ENCODE assay signal across 9 cellular contexts in genomic region chr2:151051584-151052220, GRCh38.
A peak's percentile ranks its signal among the peaks of the same experiment; 100 is the strongest.
DNase-seq lines count a peak whose midpoint lies in the region; ATAC-seq, FAIRE-seq and TF ChIP-seq lines count a peak whose summit lies in the region.
"Had no signal": no experiment of that assay in that cellular context is flagged by ENCODE, and none has a peak within 500 bp of the region (broad histone marks: within the 10 kb centered on the region; RNA-seq: fewer than 3 reads in every experiment).

No MANE protein-coding gene starts in this region.

- H3K36me3 Mint-ChIP-seq in naive thymus-derived CD4-positive, alpha-beta T cell: no peaks in the 10 kb centered on the region

- DNase-seq in AG08396 (ENCODE audit: low spot score) (peak; percentile 38), GM12865 (ENCODE audit: low read depth) (peak; percentile 47), HCEC 1CT (peak; percentile 82), Kasumi-1 (lab: John Stamatoyannopoulos, UW) (peak; percentile 83 to 92), SK-N-SH (peak; percentile 37), endothelial cell of umbilical vein (ENCODE audit: low read depth, low spot score) (peak; percentile 69), GDM1 (lab: John Stamatoyannopoulos, UW) (no peak)
- DNase-seq in naive thymus-derived CD4-positive, alpha-beta T cell: peak in 6 of 9 donors; percentile 1 to 47 (median 29)

- H3K4me1 Mint-ChIP-seq in naive thymus-derived CD4-positive, alpha-beta T cell: peaks cover 0 to 5% (median 0%) of the 10 kb centered on the region in 7 donors

- H3K36me3 ChIP-seq in SK-N-SH (replicated peaks in 1 of 2; ENCODE audit: control insufficient read depth in 1 of 2, insufficient read depth in 2 of 2, low read length in 1 of 2): no peaks in the 10 kb centered on the region
- no peaks in the 10 kb centered on the region for H3K36me3 ChIP-seq in endothelial cell of umbilical vein (ENCODE audit: control insufficient read depth in 2 of 2, extremely low read depth in 1 of 2, insufficient read depth in 2 of 2, low read length in 2 of 2)
- H3K36me3 ChIP-seq in naive thymus-derived CD4-positive, alpha-beta T cell (ENCODE audit: control insufficient read depth in 2 of 3, insufficient read depth in 3 of 3, low read length in 3 of 3): no peaks in the 10 kb centered on the region
- H3K36me3 ChIP-seq: neutrophil had no signal

- no peak overlapping the region for H3K4me2 ChIP-seq in SK-N-SH
- no peak overlapping the region for H3K4me2 ChIP-seq in endothelial cell of umbilical vein (ENCODE audit: insufficient read depth, low read length)

- H3K27ac ChIP-seq in SK-N-SH (ENCODE audit: low read depth in 2 of 2, low read length in 1 of 2): peak overlapping the region; percentile 43 to 60; a peak in 3 of 4 replicates
- H3K27ac ChIP-seq in endothelial cell of umbilical vein (ENCODE audit: insufficient read depth, low read depth, low read length): no peak overlapping the region
- no peak overlapping the region for H3K27ac ChIP-seq in naive thymus-derived CD4-positive, alpha-beta T cell (ENCODE audit: low read depth, low read length)
- H3K27ac ChIP-seq: neutrophil had no signal

- FAIRE-seq in endothelial cell of umbilical vein (lab: Jason Lieb, UNC): peak; percentile 96

- H3K9ac ChIP-seq in SK-N-SH (no peak overlapping the region), endothelial cell of umbilical vein (replicated peaks; ENCODE audit: extremely low read depth, insufficient read depth, low read length) (no peak overlapping the region)

- H3K27ac Mint-ChIP-seq in naive thymus-derived CD4-positive, alpha-beta T cell: no peak overlapping the region

- TF ChIP-seq POLR2A in endothelial cell of umbilical vein (IDR thresholded peaks at IDR 0.05; ENCODE audit: low read depth, low read length): no peak

- TF ChIP-seq CTCF in GM12865 (IDR thresholded peaks at IDR 0.05; ENCODE audit: insufficient read depth, low read depth, low read length, missing control alignments) (peak; percentile 83), SK-N-SH (IDR thresholded peaks at IDR 0.05) (peak; percentile 83), endothelial cell of umbilical vein (IDR thresholded peaks at IDR 0.05; ENCODE audit: extremely low read depth in 1 of 2, insufficient read depth in 1 of 2, low read depth in 1 of 2, low read length in 2 of 2) (peak; percentile 62 to 73)

- peak in 1 of 2 experiments; percentile 13; a peak in 1 of 4 replicates for TF ChIP-seq EP300 in SK-N-SH (IDR thresholded peaks at IDR 0.05; ENCODE audit: borderline replicate concordance in 1 of 2, low read depth in 1 of 2, low read length in 1 of 2)

- H2AFZ ChIP-seq in SK-N-SH (ENCODE audit: low read depth) (no peak overlapping the region), endothelial cell of umbilical vein (ENCODE audit: low read depth, low read length) (no peak overlapping the region)

- H3K9me2 ChIP-seq in SK-N-SH: no peaks in the 10 kb centered on the region

- dilution Hi-C loops in endothelial cell of umbilical vein (cut with MboI; ENCODE audit: extremely low pct_ligation_motif_present, low sequenced_read_pairs): no loop called here

- H3K9me3 ChIP-seq in SK-N-SH (no peaks in the 10 kb centered on the region), endothelial cell of umbilical vein (replicated peaks; ENCODE audit: control insufficient read depth, insufficient read depth, low read length) (no peaks in the 10 kb centered on the region)
- no peaks in the 10 kb centered on the region for H3K9me3 ChIP-seq in naive thymus-derived CD4-positive, alpha-beta T cell (ENCODE audit: control insufficient read depth in 2 of 3, low read length in 3 of 3)
- H3K9me3 ChIP-seq: neutrophil had no signal

- ATAC-seq in naive thymus-derived CD4-positive, alpha-beta T cell: peak; percentile 64

- intact Hi-C loops in endothelial cell of umbilical vein (cut with micrococcal nuclease): loop anchor here (1.0 to 5.0 kb wide), 7 partner anchors 187 to 1454 kb away; partner anchors contain the start of gene RND3
- intact Hi-C loops in naive thymus-derived CD4-positive, alpha-beta T cell (cut with micrococcal nuclease): loop anchor here (1.0 to 2.0 kb wide), 2 partner anchors 187 to 1454 kb away; no protein-coding TSS in a partner anchor

- 48% methylated on average over 2 of the region's 2 CpGs for WGBS in SK-N-SH (ENCODE audit: low lambda C conversion rate)

- CTCF ChIA-PET in SK-N-SH (lab: Yijun Ruan, JAX): interaction anchor here (0.6 to 2.4 kb wide), 12 partner anchors 9 to 570 kb away, joined by 3 to 6 read pairs (median 4); no protein-coding TSS in a partner anchor
- CTCF ChIA-PET in endothelial cell of umbilical vein (lab: Charles Lee): interaction anchor here (0.6 to 2.5 kb wide), 51 partner anchors 9 to 1478 kb away, joined by 3 to 50 read pairs (median 5); partner anchors contain the start of gene RBM43
- CTCF ChIA-PET in naive thymus-derived CD4-positive, alpha-beta T cell (lab: Charles Lee): interaction anchor here (0.6 to 3.4 kb wide), 7 partner anchors 18 to 1456 kb away, joined by 3 to 20 read pairs (median 3); no protein-coding TSS in a partner anchor

- peaks cover 8 to 23% of the 10 kb centered on the region in 2 experiments; a peak in 3 of 4 replicates for H3K4me1 ChIP-seq in SK-N-SH (ENCODE audit: control insufficient read depth in 1 of 2, insufficient read depth in 2 of 2, low read depth in 1 of 2, low read length in 1 of 2)
- no peaks in the 10 kb centered on the region for H3K4me1 ChIP-seq in endothelial cell of umbilical vein (ENCODE audit: control insufficient read depth, extremely low read depth, insufficient read depth, low read length)
- no peaks in the 10 kb centered on the region for H3K4me1 ChIP-seq in naive thymus-derived CD4-positive, alpha-beta T cell (ENCODE audit: control insufficient read depth in 2 of 2, insufficient read depth in 2 of 2, low read length in 2 of 2)

- no peaks in the 10 kb centered on the region for H3K27me3 ChIP-seq in SK-N-SH (ENCODE audit: insufficient read depth)
- no peaks in the 10 kb centered on the region for H3K27me3 ChIP-seq in endothelial cell of umbilical vein (ENCODE audit: control insufficient read depth in 2 of 2, insufficient read depth in 2 of 2, low read length in 2 of 2)
- no peaks in the 10 kb centered on the region for H3K27me3 ChIP-seq in naive thymus-derived CD4-positive, alpha-beta T cell (ENCODE audit: control insufficient read depth in 2 of 2, insufficient read depth in 2 of 2, low read length in 2 of 2)
- H3K27me3 ChIP-seq: neutrophil had no signal

- TF ChIP-seq RAD21 in SK-N-SH (IDR thresholded peaks at IDR 0.05; ENCODE audit: low read length): peak; percentile 71

- no peak overlapping the region for H3K4me3 Mint-ChIP-seq in naive thymus-derived CD4-positive, alpha-beta T cell

- H3K9me3 Mint-ChIP-seq in naive thymus-derived CD4-positive, alpha-beta T cell: no peaks in the 10 kb centered on the region

- no peaks in the 10 kb centered on the region for H3K9me1 ChIP-seq in endothelial cell of umbilical vein (replicated peaks; ENCODE audit: control insufficient read depth, extremely low read depth, insufficient read depth, low read length)

- POLR2A ChIA-PET in SK-N-SH (lab: Yijun Ruan, JAX) (no interaction called here), endothelial cell of umbilical vein (lab: Charles Lee) (interaction anchor here (0.7 kb wide), 1 partner anchor 565 kb away, joined by 4 read pairs; no protein-coding TSS in a partner anchor)
- POLR2A ChIA-PET in naive thymus-derived CD4-positive, alpha-beta T cell (lab: Charles Lee): no interaction called here

- H4K20me1 ChIP-seq in SK-N-SH (ENCODE audit: insufficient read depth) (no peaks in the 10 kb centered on the region), endothelial cell of umbilical vein (replicated peaks; ENCODE audit: control insufficient read depth, extremely low read depth, insufficient read depth, low read length) (no peaks in the 10 kb centered on the region)

- peaks cover 0 to 11% (median 8%) of the 10 kb centered on the region in 5 donors for H3K27me3 Mint-ChIP-seq in naive thymus-derived CD4-positive, alpha-beta T cell

- BruUV-seq in endothelial cell of umbilical vein (replicated peaks; lab: Mats Ljungman, UMichigan): no TSS peak

- H3K4me3 ChIP-seq in GM12865 (ENCODE audit: low read depth, low read length) (no peak overlapping the region), SK-N-SH (ENCODE audit: low read depth in 2 of 2, low read length in 1 of 2) (no peak overlapping the region), endothelial cell of umbilical vein (replicated peaks in 1 of 3; ENCODE audit: insufficient read depth in 1 of 3, low read depth in 1 of 3, low read length in 3 of 3) (no peak overlapping the region)
- no peak overlapping the region for H3K4me3 ChIP-seq in naive thymus-derived CD4-positive, alpha-beta T cell (ENCODE audit: low read length)

- peaks cover 22% of the 10 kb centered on the region for H3F3A ChIP-seq in SK-N-SH (replicated peaks; ENCODE audit: insufficient read depth)

- H3K79me2 ChIP-seq in SK-N-SH (ENCODE audit: insufficient read depth) (no peaks in the 10 kb centered on the region), endothelial cell of umbilical vein (ENCODE audit: control insufficient read depth, insufficient read depth, low read length) (no peaks in the 10 kb centered on the region)

TF ChIP-seq in SK-N-SH, 30 proteins besides CTCF, POLR2A, EP300 and RAD21 (continues in another document):
- peak; percentile 37 for TF ChIP-seq RCOR1 (IDR thresholded peaks at IDR 0.05; ENCODE audit: low read length)
- TF ChIP-seq SMC3 (IDR thresholded peaks at IDR 0.05; ENCODE audit: low read depth, low read length): peak; percentile 65
- peak; percentile 64 for TF ChIP-seq TCF12 (IDR thresholded peaks at IDR 0.05)

TF ChIP-seq in endothelial cell of umbilical vein, 7 proteins besides CTCF, POLR2A, EP300 and RAD21:
- peak; percentile 31 for TF ChIP-seq GATA2 (IDR thresholded peaks at IDR 0.05; ENCODE audit: insufficient read depth, insufficient read length, low read depth, low read length)
- TF ChIP-seq, protein P1, sequence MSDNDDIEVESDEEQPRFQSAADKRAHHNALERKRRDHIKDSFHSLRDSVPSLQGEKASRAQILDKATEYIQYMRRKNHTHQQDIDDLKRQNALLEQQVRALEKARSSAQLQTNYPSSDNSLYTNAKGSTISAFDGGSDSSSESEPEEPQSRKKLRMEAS (IDR thresholded peaks at IDR 0.05; ENCODE audit: insufficient read depth, insufficient read length): no peak

Comparison
In these comparisons a context has a peak if more than half of its experiments do, and no peak if none do; other contexts are left out.
1. H3K27ac ChIP-seq: peak in SK-N-SH (2 of 2); none in endothelial cell of umbilical vein (single experiment) and naive thymus-derived CD4-positive, alpha-beta T cell (single experiment).
2. Peak in every context shown above with its lines, with median percentiles within 50 percentile points of each other: CTCF ChIP-seq.